Comparison of ENCODE assay signal across 1 cellular context in genomic region chr4:1902243-1902642, GRCh38.
TF ChIP-seq lines count a peak whose summit lies in the region.

No MANE protein-coding gene starts in this region.

TF ChIP-seq in K562, 482 proteins besides CTCF, POLR2A, EP300 and RAD21:
- TF ChIP-seq CREB1 (IDR thresholded peaks at IDR 0.05) (no peak), CREB1 (CRISPR knock-in tag; IDR thresholded peaks at IDR 0.05) (no peak), ZNF121 (CRISPR knock-in tag; conservative IDR thresholded peaks at IDR 0.05) (0 out of 2 replicates have a peak, but pooled peaks have one; percentile 7), NEUROD1 (IDR thresholded peaks at IDR 0.05; ENCODE audit: borderline replicate concordance, low read depth, low read length, partially characterized antibody) (no peak)
